11 cellular contexts compared by ENCODE assay signal in genomic region chr11:116948375-116948774, GRCh38.
DNase-seq lines count a peak whose midpoint lies in the region; ATAC-seq, FAIRE-seq and TF ChIP-seq lines count a peak whose summit lies in the region.
"Had no signal": no experiment of that assay in that cellular context is flagged by ENCODE, and none has a peak within 500 bp of the region (broad histone marks: within the 10 kb centered on the region; RNA-seq: fewer than 3 reads in every experiment).

No MANE protein-coding gene starts in this region.

- intact Hi-C loops in IMR-90 (cut with micrococcal nuclease) = no loop called here
- intact Hi-C loops in mucosa of descending colon (cut with DNase I, micrococcal nuclease) = no loop called here
- intact Hi-C loops in head of caudate nucleus (cut with DNase I) = no loop called here

- H3K4me3 Mint-ChIP-seq in activated T-cell treated with anti-CD3 and anti-CD28 coated beads, Interleukin-2, amount 50 U/mL, for 4 hours = no peak overlapping the region
- H3K4me3 Mint-ChIP-seq in endodermal cell = no peak overlapping the region

- H2BK5ac ChIP-seq in IMR-90 (ENCODE audit: low read depth, low read length, poor library complexity, severe bottlenecking) = no peak overlapping the region

- no peaks in the 10 kb centered on the region for H3K27me3 ChIP-seq in IMR-90 (ENCODE audit: control insufficient read depth, insufficient read depth, low read length)
- H3K27me3 ChIP-seq in endodermal cell (ENCODE audit: control insufficient read depth, insufficient read depth, low read length, poor library complexity, severe bottlenecking) = no peaks in the 10 kb centered on the region

- TF ChIP-seq RAD21 in IMR-90 (IDR thresholded peaks at IDR 0.05; ENCODE audit: low read length) = no peak

- H3K14ac ChIP-seq in IMR-90 (replicated peaks; ENCODE audit: low read depth, low read length) = no peak overlapping the region

- no peak overlapping the region for H3K4ac ChIP-seq in IMR-90 (ENCODE audit: low read depth, low read length)

- peak overlapping the region; percentile 28; the same call in 1 of the 2 replicates for H3K4me2 ChIP-seq in IMR-90 (ENCODE audit: low read depth, low read length)

- no peak overlapping the region for H4K91ac ChIP-seq in IMR-90 (ENCODE audit: insufficient read depth, low read depth, low read length)

- H2BK20ac ChIP-seq in IMR-90 (ENCODE audit: low read depth, low read length) = no peak overlapping the region

- no peaks in the 10 kb centered on the region for H4K20me1 ChIP-seq in IMR-90 (ENCODE audit: insufficient read depth, low read length)

- no peak overlapping the region for H3K23ac ChIP-seq in IMR-90 (ENCODE audit: low read depth, low read length)

- no peak overlapping the region for H3K56ac ChIP-seq in IMR-90 (ENCODE audit: extremely low read depth, insufficient read depth, low read length)

- CTCF ChIA-PET in IMR-90 (lab: Yijun Ruan, JAX) = interaction anchor here (0.7 kb wide), 1 partner anchor 8 kb away, joined by 3 read pairs; no protein-coding TSS in a partner anchor

- H3K9me3 Mint-ChIP-seq in activated T-cell treated with anti-CD3 and anti-CD28 coated beads, Interleukin-2, amount 50 U/mL, for 4 hours = no peaks in the 10 kb centered on the region
- no peaks in the 10 kb centered on the region for H3K9me3 Mint-ChIP-seq in endodermal cell

- no peak overlapping the region for H2BK120ac ChIP-seq in IMR-90 (ENCODE audit: low read depth, low read length)

- H3K4me3 ChIP-seq in IMR-90 (ENCODE audit: insufficient read depth, low read depth, low read length) = no peak overlapping the region
- no peak overlapping the region for H3K4me3 ChIP-seq in mucosa of descending colon
- H3K4me3 ChIP-seq in endodermal cell (ENCODE audit: low read length) = no peak overlapping the region

- TF ChIP-seq POLR2A in GM12891 (IDR thresholded peaks at IDR 0.05; ENCODE audit: low read depth, low read length) (no peak), IMR-90 (IDR thresholded peaks at IDR 0.05; ENCODE audit: low read depth, low read length) (no peak)

- H2BK15ac ChIP-seq in IMR-90 (ENCODE audit: low read depth, low read length) = no peak overlapping the region

- dilution Hi-C loops in IMR-90 (cut with HindIII; ENCODE audit: low sequenced_read_pairs, unreplicated experiment) = no loop called here

- no TSS peak for BruUV-seq in IMR-90 (replicated peaks; lab: Mats Ljungman, UMichigan)

- no peak overlapping the region for H3K27ac Mint-ChIP-seq in endodermal cell

- H2AFZ ChIP-seq in IMR-90 (replicated peaks; ENCODE audit: low read length, poor library complexity) = no peak overlapping the region

- FAIRE-seq in GM12891 (lab: Jason Lieb, UNC) (peak; percentile 66), frontal cortex (lab: Jason Lieb, UNC) (no peak)

- peaks cover 0 to 7% of the 10 kb centered on the region in 2 experiments; a peak in 3 of 4 replicates for H3K79me1 ChIP-seq in IMR-90 (ENCODE audit: low read depth in 1 of 2, low read length in 2 of 2)

- peaks cover 30% of the 10 kb centered on the region for H3K4me1 Mint-ChIP-seq in activated T-cell treated with anti-CD3 and anti-CD28 coated beads, Interleukin-2, amount 50 U/mL, for 4 hours (ENCODE audit: low read depth)
- H3K4me1 Mint-ChIP-seq in endodermal cell = peaks cover 31% of the 10 kb centered on the region

- in situ Hi-C loops in IMR-90 (cut with MboI; ENCODE audit: low sequenced_read_pairs) = no loop called here

- H3K27ac ChIP-seq in IMR-90 (ENCODE audit: insufficient read depth, low read length) (no peak overlapping the region), endodermal cell (ENCODE audit: low read depth, low read length) (no peak overlapping the region)

- H3K27me3 Mint-ChIP-seq in activated T-cell treated with anti-CD3 and anti-CD28 coated beads, Interleukin-2, amount 50 U/mL, for 4 hours (ENCODE audit: low read depth) = no peaks in the 10 kb centered on the region
- no peaks in the 10 kb centered on the region for H3K27me3 Mint-ChIP-seq in endodermal cell (ENCODE audit: insufficient read depth)

- H2AK9ac ChIP-seq in IMR-90 (replicated peaks; ENCODE audit: low read depth, low read length, poor library complexity) = no peak overlapping the region

- H3K4me1 ChIP-seq in IMR-90 (ENCODE audit: control insufficient read depth, insufficient read depth, low read length) = peaks cover 6% of the 10 kb centered on the region; the same call in 1 of the 2 replicates
- no peaks in the 10 kb centered on the region for H3K4me1 ChIP-seq in mucosa of descending colon (ENCODE audit: low read depth)
- peaks cover 4% of the 10 kb centered on the region for H3K4me1 ChIP-seq in endodermal cell (ENCODE audit: control insufficient read depth, insufficient read depth, low read length)

- POLR2A ChIA-PET in IMR-90 (lab: Charles Lee; ENCODE audit: unreplicated experiment) = no interaction called here

- no peak overlapping the region for H4K8ac ChIP-seq in IMR-90 (ENCODE audit: low read depth in 2 of 2, low read length in 2 of 2)

- H3K9ac ChIP-seq in IMR-90 (ENCODE audit: low read depth, low read length) (no peak overlapping the region), endodermal cell (ENCODE audit: extremely low read depth, low read length, poor library complexity, severe bottlenecking) (no peak overlapping the region)

- no peaks in the 10 kb centered on the region for H3K9me1 ChIP-seq in IMR-90 (ENCODE audit: insufficient read depth, low read length)

- H3K18ac ChIP-seq in IMR-90 (ENCODE audit: low read depth, low read length) = no peak overlapping the region

- ATAC-seq in IMR-90 (ENCODE audit: low read depth) (no peak), mucosa of descending colon (peak; percentile 95), GM18498 (IDR thresholded peaks at IDR 0.05; ENCODE audit: unreplicated experiment) (no peak)
- ATAC-seq in activated T-cell treated with anti-CD3 and anti-CD28 coated beads, Interleukin-2, amount 50 U/mL, for 4 hours = peak; percentile 77 to 93

- H3K9me3 ChIP-seq in IMR-90 (ENCODE audit: control insufficient read depth, insufficient read depth, low read length) (0 out of 2 replicates have a peak, but pooled peaks cover 1% of the 10 kb centered on the region), mucosa of descending colon (no peaks in the 10 kb centered on the region), endodermal cell (ENCODE audit: control insufficient read depth, low read length) (no peaks in the 10 kb centered on the region)

- H4K5ac ChIP-seq in IMR-90 (ENCODE audit: low read depth, low read length) = no peak overlapping the region

- no CpG with 5 or more reads among the region's 4 CpGs for WGBS in IMR-90 (ENCODE audit: extremely low coverage in 2 of 2, insufficient read length in 1 of 2), 2 experiments
- 95 to 100% methylated on average over 3 to 4 of the region's 4 CpGs for WGBS in endodermal cell (ENCODE audit: insufficient coverage in 1 of 2, insufficient read length in 1 of 2), 2 experiments

- peaks cover 45% of the 10 kb centered on the region for H3K36me3 Mint-ChIP-seq in activated T-cell treated with anti-CD3 and anti-CD28 coated beads, Interleukin-2, amount 50 U/mL, for 4 hours (ENCODE audit: insufficient read depth)
- H3K36me3 Mint-ChIP-seq in endodermal cell (ENCODE audit: low read depth) = peaks cover 37% of the 10 kb centered on the region

- H3K36me3 ChIP-seq in IMR-90 (ENCODE audit: control insufficient read depth, insufficient read depth, low read length) (peaks cover 7% of the 10 kb centered on the region), mucosa of descending colon (ENCODE audit: low read depth) (no peaks in the 10 kb centered on the region), endodermal cell (ENCODE audit: control insufficient read depth, insufficient read depth, low read length) (peaks cover 28% of the 10 kb centered on the region)

- no peak for DNase-seq in GM12891 (ENCODE audit: insufficient read length, low spot score)
- peak; percentile 54 for DNase-seq in IMR-90
- DNase-seq in activated T-cell treated with anti-CD3 and anti-CD28 coated beads, Interleukin-2, amount 50 U/mL, for 4 hours = no peak
- DNase-seq in mucosa of descending colon = peak in 1 of 3 donors; percentile 43
- no peak for DNase-seq in endodermal cell
- DNase-seq in head of caudate nucleus = no peak
- no peak for DNase-seq in frontal cortex (ENCODE audit: low spot score in 2 of 2)
- DNase-seq: cerebellar nuclear complex, GDM1, NCI-H2171 treated with DMSO at 0.1 percent for 48 hours had no signal

- H2AK5ac ChIP-seq in IMR-90 (ENCODE audit: low read depth, low read length) = no peak overlapping the region

- TF ChIP-seq CTCF in IMR-90 (conservative IDR thresholded peaks at IDR 0.05; ENCODE audit: low read depth, low read length) (no peak), mucosa of descending colon (IDR thresholded peaks at IDR 0.05) (no peak), endodermal cell (conservative IDR thresholded peaks at IDR 0.05) (no peak)

TF ChIP-seq in GM12891, 5 proteins besides CTCF, POLR2A, EP300 and RAD21:
- TF ChIP-seq SPI1 (IDR thresholded peaks at IDR 0.05; ENCODE audit: low read depth, low read length) (peak; percentile 30), PAX5 (IDR thresholded peaks at IDR 0.05; ENCODE audit: insufficient read depth, low read length, severe bottlenecking) (no peak), TAF1 (IDR thresholded peaks at IDR 0.05; ENCODE audit: low read depth, low read length) (no peak)

TF ChIP-seq in IMR-90, 13 proteins besides CTCF, POLR2A, EP300 and RAD21 (continues in another document):
- TF ChIP-seq NFE2L2 (IDR thresholded peaks at IDR 0.05; ENCODE audit: low read depth, low read length) (no peak), MAFK (IDR thresholded peaks at IDR 0.05; ENCODE audit: low read depth, low read length) (no peak), RCOR1 (IDR thresholded peaks at IDR 0.05; ENCODE audit: insufficient replicate concordance, low read length) (no peak), BHLHE40 (IDR thresholded peaks at IDR 0.05; ENCODE audit: low read depth, low read length) (no peak), SMC3 (IDR thresholded peaks at IDR 0.05; ENCODE audit: low read depth, low read length) (no peak), MXI1 (IDR thresholded peaks at IDR 0.05; ENCODE audit: borderline replicate concordance, low read depth, low read length) (no peak), CHD1 (IDR thresholded peaks at IDR 0.05; ENCODE audit: low read depth, low read length) (no peak), FOS (IDR thresholded peaks at IDR 0.05; ENCODE audit: low read depth, low read length) (no peak), RFX5 (IDR thresholded peaks at IDR 0.05; ENCODE audit: low read depth, low read length) (no peak), USF2 (IDR thresholded peaks at IDR 0.05; ENCODE audit: low read depth, low read length) (no peak), MAZ (IDR thresholded peaks at IDR 0.05; ENCODE audit: borderline replicate concordance, low read depth, low read length) (no peak)

Comparison
In these comparisons a context has a peak if more than half of its experiments do, and no peak if none do; other contexts are left out.
1. ATAC-seq: peak in activated T-cell treated with anti-CD3 and anti-CD28 coated beads, Interleukin-2, amount 50 U/mL, for 4 hours (2 of 2) and mucosa of descending colon (single experiment); none in IMR-90 (single experiment) and GM18498 (single experiment).